In genomic region chr2:206220997-206221396, GRCh38 we compare ENCODE assay signal across 10 cellular contexts.
"Had no signal": no experiment of that assay in that cellular context is flagged by ENCODE, and none has a peak within 500 bp of the region (broad histone marks: within the 10 kb centered on the region; RNA-seq: fewer than 3 reads in every experiment).

No MANE protein-coding gene starts in this region.

- H3K27ac ChIP-seq: HL-60 had no signal

- ATAC-seq: GM23338, HCT116, HepG2, K562 had no signal

- DNase-seq: H9, Kasumi-1, KG1 had no signal

- FAIRE-seq: H1, H54, HepG2, K562 had no signal

- H3K4me3 ChIP-seq: GM23338, K562 had no signal

- H2AFZ ChIP-seq: GM23338 had no signal

- H3K4me2 ChIP-seq: GM23338 had no signal
